10 cellular contexts compared by ENCODE assay signal in genomic region chr20:63522091-63522868, GRCh38. TPM values are rescaled to one million over a fixed set of nuclear protein-coding genes. Genes with fewer than 3 reads are reported as not detected.
DNase-seq lines count a peak whose midpoint lies in the region; ATAC-seq and TF ChIP-seq lines count a peak whose summit lies in the region.
"Had no signal": no experiment of that assay in that cellular context is flagged by ENCODE, and none has a peak within 500 bp of the region (broad histone marks: within the 10 kb centered on the region; RNA-seq: fewer than 3 reads in every experiment).

No MANE protein-coding gene starts in this region.

- DNase-seq in activated naive CD4-positive, alpha-beta T cell treated with anti-CD3 and anti-CD28 coated beads, Interleukin-2, amount 10 ng/mL, durations not matched to agents 7 days and 5 days, result peak; percentile 20
- DNase-seq in activated naive CD4-positive, alpha-beta T cell treated with Interleukin-2 at 50 U/mL for 16 hours, result no peak
- DNase-seq in MCF 10A (ENCODE audit: unreplicated experiment) (no peak), right lobe of liver (peak; percentile 21 to 48 (median 42)), transverse colon (no peak), SW 1271 (lab: John Stamatoyannopoulos, UW) (no peak), SIG-M5 (lab: John Stamatoyannopoulos, UW) (no peak), NK-92 (lab: John Stamatoyannopoulos, UW; ENCODE audit: unreplicated experiment) (no peak)
- DNase-seq: NCI-H2227 treated with DMSO at 0.1 percent for 48 hours had no signal

- in situ Hi-C loops in transverse colon (cut with MboI; ENCODE audit: low pct_ligation_motif_present in 1 of 4, low pct_unique_long_range_greater_than_20kb in 1 of 4, low sequenced_read_pairs in 3 of 4), result no loop called here

- H3K4me1 ChIP-seq in right lobe of liver (peaks cover 0 to 10% (median 2%) of the 10 kb centered on the region in 4 donors), transverse colon (peaks cover 9 to 32% (median 23%) of the 10 kb centered on the region in 4 donors)

- peak overlapping the region; percentile 68 for H3K27ac Mint-ChIP-seq in activated naive CD4-positive, alpha-beta T cell treated with anti-CD3 and anti-CD28 coated beads, Interleukin-2, amount 10 ng/mL, durations not matched to agents 7 days and 5 days
- no peak overlapping the region for H3K27ac Mint-ChIP-seq in MCF 10A (ENCODE audit: low read depth, unreplicated experiment)

- H3K4me3 Mint-ChIP-seq in activated naive CD4-positive, alpha-beta T cell treated with anti-CD3 and anti-CD28 coated beads, Interleukin-2, amount 10 ng/mL, durations not matched to agents 7 days and 5 days, result peak overlapping the region; percentile 56
- H3K4me3 Mint-ChIP-seq in MCF 10A (ENCODE audit: unreplicated experiment), result peak overlapping the region; percentile 83

- BruUV-seq in MCF 10A (replicated peaks; lab: Mats Ljungman, UMichigan), result no TSS peak

- no peak for TF ChIP-seq EP300 in transverse colon (IDR thresholded peaks at IDR 0.05; ENCODE audit: low read depth)

- intact Hi-C loops in MCF 10A (cut with micrococcal nuclease), result no loop called here
- intact Hi-C loops in right lobe of liver (cut with DNase I), result no loop called here
- intact Hi-C loops in transverse colon (cut with DNase I; ENCODE audit: low total_unique reads), result no loop called here

- peaks cover 6% of the 10 kb centered on the region for H3K9me3 Mint-ChIP-seq in activated naive CD4-positive, alpha-beta T cell treated with anti-CD3 and anti-CD28 coated beads, Interleukin-2, amount 10 ng/mL, durations not matched to agents 7 days and 5 days
- H3K9me3 Mint-ChIP-seq in MCF 10A (ENCODE audit: unreplicated experiment), result no peaks in the 10 kb centered on the region

- TF ChIP-seq CTCF in MCF 10A (IDR thresholded peaks at IDR 0.05; ENCODE audit: unreplicated experiment), result no peak
- no peak for TF ChIP-seq CTCF in right lobe of liver (IDR thresholded peaks at IDR 0.05)
- TF ChIP-seq CTCF in transverse colon (IDR thresholded peaks at IDR 0.05), result no peak

- no peak for ATAC-seq in right lobe of liver

- TF ChIP-seq POLR2A in right lobe of liver (IDR thresholded peaks at IDR 0.05) (no peak), transverse colon (IDR thresholded peaks at IDR 0.05) (no peak)

- no peak overlapping the region for H3K4me3 ChIP-seq in right lobe of liver
- peak overlapping the region in 3 of 4 donors; percentile 76 to 100 (median 83) for H3K4me3 ChIP-seq in transverse colon

- CTCF ChIA-PET in activated naive CD4-positive, alpha-beta T cell treated with anti-CD3 and anti-CD28 coated beads, Interleukin-2, amount 10 ng/mL, durations not matched to agents 7 days and 5 days (lab: Charles Lee), result interaction anchor here (1.3 to 1.6 kb wide), 2 partner anchors 15 to 26 kb away, joined by 3 to 5 read pairs; no protein-coding TSS in a partner anchor
- CTCF ChIA-PET in MCF 10A (lab: Yijun Ruan, JAX), result interaction anchor here (0.5 to 4.1 kb wide), 11 partner anchors 12 to 563 kb away, joined by 3 to 20 read pairs (median 4); partner anchors contain the start of gene PTK6

- H3K4me1 Mint-ChIP-seq in activated naive CD4-positive, alpha-beta T cell treated with anti-CD3 and anti-CD28 coated beads, Interleukin-2, amount 10 ng/mL, durations not matched to agents 7 days and 5 days, result peaks cover 22% of the 10 kb centered on the region
- H3K4me1 Mint-ChIP-seq in MCF 10A (ENCODE audit: insufficient read depth, unreplicated experiment), result no peaks in the 10 kb centered on the region

- H3K9me3 ChIP-seq in right lobe of liver (no peaks in the 10 kb centered on the region), transverse colon (no peaks in the 10 kb centered on the region)

- whole genome bisulfite sequencing in right lobe of liver (ENCODE audit: insufficient coverage, low coverage, low lambda C conversion rate, missing lambda C conversion rate), result 52% methylated on average over 3 of the region's 13 CpGs
- 68% methylated on average over 11 of the region's 13 CpGs; no CpG with 5 or more reads in 1 of the 2 donors for WGBS in transverse colon (ENCODE audit: low coverage in 1 of 2), 2 donors

- H3K27me3 ChIP-seq in right lobe of liver (no peaks in the 10 kb centered on the region), transverse colon (no peaks in the 10 kb centered on the region)

- H3K36me3 Mint-ChIP-seq in activated naive CD4-positive, alpha-beta T cell treated with anti-CD3 and anti-CD28 coated beads, Interleukin-2, amount 10 ng/mL, durations not matched to agents 7 days and 5 days, result peaks cover 25% of the 10 kb centered on the region
- peaks cover 34% of the 10 kb centered on the region for H3K36me3 Mint-ChIP-seq in MCF 10A (ENCODE audit: insufficient read depth, unreplicated experiment)

- peaks cover 32% of the 10 kb centered on the region for H3K27me3 Mint-ChIP-seq in activated naive CD4-positive, alpha-beta T cell treated with anti-CD3 and anti-CD28 coated beads, Interleukin-2, amount 10 ng/mL, durations not matched to agents 7 days and 5 days
- no peaks in the 10 kb centered on the region for H3K27me3 Mint-ChIP-seq in MCF 10A (ENCODE audit: insufficient read depth, unreplicated experiment)

- H3K27ac ChIP-seq in right lobe of liver (no peak overlapping the region), transverse colon (peak overlapping the region in 3 of 4 donors; percentile 11 to 99 (median 95))

- POLR2A ChIA-PET in MCF 10A (lab: Yijun Ruan, JAX), result interaction anchor here (0.5 to 5.4 kb wide), 12 partner anchors 12 to 757 kb away, joined by 3 to 124 read pairs (median 4); partner anchors contain the start of genes PRPF6, PTK6, RTEL1 and SAMD10

- no peaks in the 10 kb centered on the region for H3K36me3 ChIP-seq in right lobe of liver
- no peaks in the 10 kb centered on the region for H3K36me3 ChIP-seq in transverse colon

RNA-seq across cellular contexts. Expression of gene PPDPF, which starts 1.7 kb away (rescaled TPM):
- total RNA-seq in MCF 10A (2022) (315 and 355 TPM in 2 replicates), right lobe of liver (10 to 100 TPM; 50.2 to 99.4 (median 76.7) TPM), transverse colon (100 to 1,000 TPM; 320 to 695 (median 517) TPM)

RNA-seq across cellular contexts. Expression of gene PTK6, which starts 14.9 kb away (rescaled TPM):
- 3.8 and 4.4 TPM in 2 replicates for total RNA-seq in MCF 10A (2022)
- total RNA-seq in right lobe of liver, result 10 to 100 TPM in 1 of 6 experiments, 1 to 10 TPM in 3, under 1 TPM in 2; 0.78 to 11.0 (median 3.6) TPM
- total RNA-seq in transverse colon, result 100 to 1,000 TPM in 2 of 4 donors, 10 to 100 TPM in 2; 90.5 to 147 (median 103) TPM

RNA-seq across cellular contexts. Expression of gene EEF1A2, which starts 23.4 kb away (rescaled TPM):
- 3.3 and 9.9 TPM in 2 replicates for total RNA-seq in MCF 10A (2022)
- 100 to 1,000 TPM in 2 of 6 experiments, 1 to 10 TPM in 1, under 1 TPM in 3; 0.22 to 153 (median 1.0) TPM for total RNA-seq in right lobe of liver
- total RNA-seq in transverse colon, result 1 to 10 TPM in 3 of 4 donors, under 1 TPM in 1; 0.75 to 5.0 (median 3.3) TPM

RNA-seq across cellular contexts. Expression of gene SRMS, which starts 25.3 kb away (rescaled TPM):
- total RNA-seq in MCF 10A (2022), result 0.81 and 1.4 TPM in 2 replicates
- total RNA-seq in right lobe of liver, result not detected
- total RNA-seq in transverse colon, result under 1 TPM in 1 of 4 donors, not detected in 3; 0.79 TPM
- total RNA-seq: lung had no signal

RNA-seq across cellular contexts. Expression of gene FNDC11, which starts 31.7 kb away (rescaled TPM):
- total RNA-seq in MCF 10A (2022), result 2.4 and 3.9 TPM in 2 replicates
- not detected for total RNA-seq in right lobe of liver
- not detected for total RNA-seq in transverse colon

Comparison
In these comparisons a context has a peak if more than half of its experiments do, and no peak if none do; other contexts are left out.
1. DNase-seq: peak in activated naive CD4-positive, alpha-beta T cell treated with anti-CD3 and anti-CD28 coated beads, Interleukin-2, amount 10 ng/mL, durations not matched to agents 7 days and 5 days (single experiment) and right lobe of liver (3 of 3); none in activated naive CD4-positive, alpha-beta T cell treated with Interleukin-2 at 50 U/mL for 16 hours (single experiment), MCF 10A (single experiment), transverse colon (single experiment), SW 1271 (0 of 2), SIG-M5 (single experiment) and NK-92 (single experiment).
2. H3K27ac ChIP-seq: peak in transverse colon (3 of 4); none in right lobe of liver (0 of 3).
3. H3K4me3 ChIP-seq: peak in transverse colon (3 of 4); none in right lobe of liver (0 of 3).
4. RNA of gene PTK6, which starts 14.9 kb away (total RNA-seq): 90.5 to 147 TPM in transverse colon; 0.78 to 11.0 TPM in right lobe of liver and 3.8 to 4.4 TPM in MCF 10A; every median in the first group is over 4 times any median in the second.